ENCODE assay signal across 35 cellular contexts in the genomic region with DNA sequence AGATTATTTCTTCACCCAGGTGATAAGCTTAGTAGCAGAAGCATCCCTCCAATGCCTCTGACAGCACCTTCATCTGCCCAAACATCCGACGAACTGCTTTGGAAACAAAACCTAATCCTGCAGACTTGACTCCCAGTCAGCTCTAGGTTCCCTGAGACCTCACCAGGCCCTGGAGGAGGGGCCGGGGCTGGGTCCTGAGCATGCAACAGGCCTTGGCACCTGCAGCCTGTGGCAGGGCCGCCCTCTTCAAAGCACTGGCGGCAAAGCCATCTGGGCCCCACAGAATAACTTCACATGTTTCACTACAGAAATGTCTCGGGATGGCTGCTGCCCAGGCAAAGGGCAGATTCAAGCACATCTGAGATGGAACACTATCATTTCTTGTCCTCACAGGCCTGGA.
DNase-seq lines count a peak whose midpoint lies in the region; ATAC-seq and TF ChIP-seq lines count a peak whose summit lies in the region.
"Had no signal": no experiment of that assay in that cellular context is flagged by ENCODE, and none has a peak within 500 bp of the region (broad histone marks: within the 10 kb centered on the region; RNA-seq: fewer than 3 reads in every experiment).

No MANE protein-coding gene starts in this region.

- TF ChIP-seq CTCF in heart left ventricle (IDR thresholded peaks at IDR 0.05) (no peak), chondrocyte (IDR thresholded peaks at IDR 0.05) (no peak), sigmoid colon (IDR thresholded peaks at IDR 0.05) (no peak), brain microvascular endothelial cell (IDR thresholded peaks at IDR 0.05; ENCODE audit: low read depth, low read length, missing control alignments) (no peak)

- H3K4me3 Mint-ChIP-seq in chondrocyte (ENCODE audit: unreplicated experiment), result no peak overlapping the region
- H3K4me3 Mint-ChIP-seq: B cell; CD14-positive monocyte; CD4-positive, alpha-beta memory T cell; CD4-positive, alpha-beta T cell; CD4-positive, CD25-positive, alpha-beta regulatory T cell; CD8-positive, alpha-beta memory T cell; CD8-positive, alpha-beta T cell had no signal

- H3K27me3 ChIP-seq in heart left ventricle (peaks cover 0 to 30% (median 3%) of the 10 kb centered on the region in 9 donors), H7 (ENCODE audit: control insufficient read depth, insufficient read depth, low read length) (no peaks in the 10 kb centered on the region), sigmoid colon (peaks cover 0 to 3% (median 0%) of the 10 kb centered on the region in 3 donors), brain microvascular endothelial cell (replicated peaks) (no peaks in the 10 kb centered on the region)
- H3K27me3 ChIP-seq: BE2C, BLaER1 had no signal

- H3K4me3 ChIP-seq in heart left ventricle (no peak overlapping the region), H7 (ENCODE audit: insufficient read depth, low read depth, low read length) (no peak overlapping the region), sigmoid colon (no peak overlapping the region), brain microvascular endothelial cell (ENCODE audit: low read depth, low read length) (no peak overlapping the region)
- H3K4me3 ChIP-seq: A549; BLaER1; BLaER1 treated with 17β-estradiol and CSF1 and Interleukin-3, amounts not matched to agents 10 nM and 100 nM had no signal

- intact Hi-C loops in Right ventricle myocardium inferior (cut with DNase I), result no loop called here
- intact Hi-C loops in heart left ventricle (cut with DNase I), result no loop called here
- intact Hi-C loops in sigmoid colon (cut with DNase I), result no loop called here

- no peaks in the 10 kb centered on the region for H3K4me1 Mint-ChIP-seq in chondrocyte (ENCODE audit: low read depth)
- H3K4me1 Mint-ChIP-seq: B cell; CD14-positive monocyte; CD4-positive, alpha-beta memory T cell; CD8-positive, alpha-beta memory T cell had no signal

- DNase-seq in Right ventricle myocardium inferior (ENCODE audit: missing footprints) (peak; percentile 34), heart left ventricle (no peak), H7 (peak; percentile 28), chondrocyte (ENCODE audit: low spot score) (peak; percentile 66), sigmoid colon (peak; percentile 38), NCI-H2107 (lab: John Stamatoyannopoulos, UW) (no peak), inferior parietal cortex (ENCODE audit: extremely low spot score) (no peak), brain microvascular endothelial cell (no peak)
- DNase-seq: 8988T; ACHN; AML-193; BE2C; C1 segment of cervical spinal cord; Caco-2; Calu3; CD4-positive, alpha-beta memory T cell; CD4-positive, alpha-beta T cell; CD4-positive, CD25-positive, alpha-beta regulatory T cell; CD8-positive, alpha-beta memory T cell; CD8-positive, alpha-beta T cell; COR-L47; DMS 273 treated with DMSO at 0.1 percent for 48 hours; DMS153; DMS53; DMS79; DMS79 treated with DMSO at 0.1 percent for 48 hours; DND-41; EL had no signal

- in situ Hi-C loops in brain microvascular endothelial cell (cut with HindIII; ENCODE audit: low pct_ligation_motif_present, low sequenced_read_pairs), result no loop called here

- WGBS in heart left ventricle, 4 donors, result 81 to 85% (median 83%) methylated on average over 6 of the region's 6 CpGs
- WGBS in sigmoid colon, 2 donors, result 90 to 92% methylated on average over 6 of the region's 6 CpGs

- peaks cover 14% of the 10 kb centered on the region for H3K9me3 Mint-ChIP-seq in chondrocyte (ENCODE audit: low read depth)

- H3K4me1 ChIP-seq in heart left ventricle, result no peaks in the 10 kb centered on the region
- no peaks in the 10 kb centered on the region for H3K4me1 ChIP-seq in sigmoid colon
- H3K4me1 ChIP-seq: A549, BE2C, Caco-2 had no signal

- TF ChIP-seq EP300 in sigmoid colon (IDR thresholded peaks at IDR 0.05), result no peak

- H3K9me3 ChIP-seq in heart left ventricle (peaks cover 0 to 19% (median 8%) of the 10 kb centered on the region in 12 donors), sigmoid colon (peaks cover 0 to 5% (median 3%) of the 10 kb centered on the region in 4 donors)
- H3K9me3 ChIP-seq: BE2C, Caco-2 had no signal

- H3K36me3 ChIP-seq in heart left ventricle, result no peaks in the 10 kb centered on the region
- H3K36me3 ChIP-seq in H7 (replicated peaks; ENCODE audit: control insufficient read depth, insufficient read depth, low read length), result no peaks in the 10 kb centered on the region
- no peaks in the 10 kb centered on the region for H3K36me3 ChIP-seq in sigmoid colon
- H3K36me3 ChIP-seq in brain microvascular endothelial cell (replicated peaks), result no peaks in the 10 kb centered on the region
- H3K36me3 ChIP-seq: BLaER1; BLaER1 treated with 17β-estradiol and CSF1 and Interleukin-3, amounts not matched to agents 10 nM and 100 nM had no signal

- H3K27ac ChIP-seq in heart left ventricle (no peak overlapping the region), sigmoid colon (no peak overlapping the region), brain microvascular endothelial cell (no peak overlapping the region)
- H3K27ac ChIP-seq: 22Rv1; A549; BLaER1; BLaER1 treated with 17β-estradiol and CSF1 and Interleukin-3, amounts not matched to agents 10 nM and 100 nM; C4-2B had no signal

- H3K27me3 Mint-ChIP-seq in chondrocyte (ENCODE audit: low read depth), result peaks cover 5% of the 10 kb centered on the region
- H3K27me3 Mint-ChIP-seq: B cell; CD4-positive, alpha-beta T cell; CD4-positive, CD25-positive, alpha-beta regulatory T cell; CD8-positive, alpha-beta memory T cell had no signal

- H3K27ac Mint-ChIP-seq in chondrocyte (ENCODE audit: unreplicated experiment), result no peak overlapping the region
- H3K27ac Mint-ChIP-seq: B cell; CD14-positive monocyte; CD4-positive, alpha-beta memory T cell; CD4-positive, alpha-beta T cell; CD4-positive, CD25-positive, alpha-beta regulatory T cell; CD8-positive, alpha-beta memory T cell; CD8-positive, alpha-beta T cell had no signal

- H3K36me3 Mint-ChIP-seq in chondrocyte (ENCODE audit: low read depth), result no peaks in the 10 kb centered on the region
- H3K36me3 Mint-ChIP-seq: CD14-positive monocyte; CD4-positive, alpha-beta memory T cell; CD4-positive, CD25-positive, alpha-beta regulatory T cell; CD8-positive, alpha-beta memory T cell; CD8-positive, alpha-beta T cell had no signal

- ATAC-seq in Right ventricle myocardium inferior, result no peak
- ATAC-seq in heart left ventricle, result no peak
- ATAC-seq: A549; CD8-positive, alpha-beta T cell had no signal

- no peak for TF ChIP-seq POLR2A in heart left ventricle (IDR thresholded peaks at IDR 0.05)
- TF ChIP-seq POLR2A in sigmoid colon (IDR thresholded peaks at IDR 0.05), result no peak

Comparison
In these comparisons a context has a peak if more than half of its experiments do, and no peak if none do; other contexts are left out.
1. DNase-seq: peak in Right ventricle myocardium inferior (single experiment), H7 (single experiment), chondrocyte (single experiment) and sigmoid colon (single experiment); none in heart left ventricle (0 of 5), NCI-H2107 (single experiment), inferior parietal cortex (single experiment) and brain microvascular endothelial cell (single experiment).